Comparison of ENCODE assay signal across 28 cellular contexts in the genomic region with DNA sequence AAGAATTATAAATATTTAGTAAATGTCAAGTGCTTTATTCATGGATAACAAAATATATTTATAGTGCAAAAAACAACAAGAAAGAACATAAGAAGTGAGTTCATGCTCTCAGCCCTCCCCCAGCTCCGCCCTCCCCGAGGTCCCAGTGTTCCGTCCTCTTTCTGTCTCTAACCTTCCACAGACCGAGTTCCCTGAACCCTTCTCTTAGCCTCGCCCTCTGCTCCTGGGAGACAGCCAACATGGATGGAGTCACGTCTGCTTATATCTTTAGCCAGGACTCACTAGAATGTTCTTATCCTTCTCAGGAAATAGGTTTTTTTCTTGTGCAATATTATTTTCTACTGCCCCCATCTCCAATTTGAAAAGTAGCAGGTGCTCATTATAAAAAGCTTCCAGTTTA. TPM values are rescaled to one million over a fixed set of nuclear protein-coding genes. Genes with fewer than 3 reads are reported as not detected.
DNase-seq lines count a peak whose midpoint lies in the region; ATAC-seq, FAIRE-seq and TF ChIP-seq lines count a peak whose summit lies in the region.
"Had no signal": no experiment of that assay in that cellular context is flagged by ENCODE, and none has a peak within 500 bp of the region (broad histone marks: within the 10 kb centered on the region; RNA-seq: fewer than 3 reads in every experiment).

No MANE protein-coding gene starts in this region.

- H3K4me1 ChIP-seq in adrenal gland (replicated peaks in 1 of 2): no peaks in the 10 kb centered on the region
- H3K4me1 ChIP-seq in small intestine (ENCODE audit: control insufficient read depth in 2 of 2, insufficient read depth in 1 of 2, low read depth in 1 of 2, low read length in 1 of 2): no peaks in the 10 kb centered on the region
- H3K4me1 ChIP-seq in neuronal stem cell (ENCODE audit: control insufficient read depth in 2 of 2, insufficient read depth in 1 of 2, low read depth in 1 of 2, low read length in 2 of 2): no peaks in the 10 kb centered on the region
- H3K4me1 ChIP-seq in sigmoid colon: no peaks in the 10 kb centered on the region
- H3K4me1 ChIP-seq: prostate gland had no signal

- H3K23ac ChIP-seq in neuronal stem cell (ENCODE audit: low read depth, low read length, poor library complexity): no peak overlapping the region

- H2BK5ac ChIP-seq in neuronal stem cell (ENCODE audit: low read length): no peak overlapping the region

- no peaks in the 10 kb centered on the region for H3K9me3 ChIP-seq in adrenal gland (replicated peaks in 1 of 3)
- H3K9me3 ChIP-seq in small intestine (ENCODE audit: control insufficient read depth, low read depth): no peaks in the 10 kb centered on the region
- no peaks in the 10 kb centered on the region for H3K9me3 ChIP-seq in neuronal stem cell (replicated peaks in 1 of 2; ENCODE audit: control insufficient read depth in 2 of 2, insufficient read depth in 1 of 2, low read depth in 1 of 2, low read length in 2 of 2)
- no peaks in the 10 kb centered on the region for H3K9me3 ChIP-seq in sigmoid colon
- H3K9me3 ChIP-seq: prostate gland had no signal

- H3K4me3 ChIP-seq in adrenal gland: no peak overlapping the region
- no peak overlapping the region for H3K4me3 ChIP-seq in fibroblast of pulmonary artery (replicated peaks; ENCODE audit: low read depth, low read length)
- H3K4me3 ChIP-seq in small intestine (ENCODE audit: low read depth in 1 of 2, low read length in 2 of 2): no peak overlapping the region
- H3K4me3 ChIP-seq in neuronal stem cell (ENCODE audit: low read length in 2 of 2): no peak overlapping the region
- no peak overlapping the region for H3K4me3 ChIP-seq in sigmoid colon
- H3K4me3 ChIP-seq: prostate gland had no signal

- no peak overlapping the region for H2BK120ac ChIP-seq in neuronal stem cell (ENCODE audit: low read depth, low read length)

- no peak overlapping the region for H3K4ac ChIP-seq in neuronal stem cell (ENCODE audit: low read length)

- H2BK15ac ChIP-seq in neuronal stem cell (ENCODE audit: low read length): no peak overlapping the region

- no peak overlapping the region for H2BK12ac ChIP-seq in neuronal stem cell (ENCODE audit: low read length)

- DNase-seq in adrenal gland (peak in 6 of 7 donors; percentile 29 to 54 (median 32)), fibroblast of pulmonary artery (ENCODE audit: low read depth) (peak; percentile 17), left lobe of liver (ENCODE audit: low spot score) (peak; percentile 70), small intestine (peak; percentile 17), neuronal stem cell (ENCODE audit: low spot score) (no peak), NCI-H446 treated with DMSO at 0.1 percent for 48 hours (lab: John Stamatoyannopoulos, UW) (no peak), sigmoid colon (no peak)
- DNase-seq: activated CD4-positive, alpha-beta T cell treated with anti-CD3 and anti-CD28 coated beads for 48 hours; activated naive CD4-positive, alpha-beta T cell treated with Interleukin-2 at 50 U/mL for 16 hours; activated T-cell treated with anti-CD3 and anti-CD28 coated beads, Interleukin-2, amount 50 U/mL, for 24 hours; amygdala; Calu3; central memory CD4-positive, alpha-beta T cell; H7; MV-4-11; NCI-H2171 treated with DMSO at 0.1 percent for 48 hours; NCI-H526; stimulated activated CD4-positive, alpha-beta T cell treated with anti-CD3 and anti-CD28 coated beads, Interleukin-2, amount 100 ng/mL, for 48 hours had no signal

- no peak overlapping the region for H3K18ac ChIP-seq in neuronal stem cell (ENCODE audit: low read length)

- TF ChIP-seq EP300 in sigmoid colon (IDR thresholded peaks at IDR 0.05): no peak

- no peaks in the 10 kb centered on the region for H3K79me1 ChIP-seq in neuronal stem cell (ENCODE audit: low read depth, low read length)

- FAIRE-seq in small intestine (lab: Jason Lieb, UNC): no peak
- FAIRE-seq: endothelial cell of umbilical vein, GM12891 had no signal

- H3K27ac ChIP-seq in adrenal gland (no peak overlapping the region), small intestine (ENCODE audit: low read depth in 1 of 2, low read length in 1 of 2) (no peak overlapping the region), neuronal stem cell (replicated peaks; ENCODE audit: low read length) (no peak overlapping the region), sigmoid colon (no peak overlapping the region)
- H3K27ac ChIP-seq: C4-2B, KMS-11, prostate gland had no signal

- no peak overlapping the region for H3K4me2 ChIP-seq in neuronal stem cell (ENCODE audit: insufficient read depth, low read length, poor library complexity, severe bottlenecking)
- H3K4me2 ChIP-seq: KMS-11 had no signal

- peak; percentile 89 for ATAC-seq in left lobe of liver
- ATAC-seq: stimulated activated effector memory CD8-positive, alpha-beta T cell treated with anti-CD3 and anti-CD28 coated beads, Interleukin-12 subunit alpha, Interleukin-12 subunit beta, amount 100 ng/mL, for 72 hours had no signal

- no peak overlapping the region for H2AFZ ChIP-seq in neuronal stem cell (ENCODE audit: low read length)

- no peak overlapping the region for H3K14ac ChIP-seq in neuronal stem cell (ENCODE audit: low read length)

- H3K27me3 ChIP-seq in adrenal gland (no peaks in the 10 kb centered on the region), small intestine (ENCODE audit: control insufficient read depth in 2 of 2, insufficient read depth in 2 of 2, low read length in 2 of 2) (peaks cover 0 to 3% of the 10 kb centered on the region in 2 donors), neuronal stem cell (ENCODE audit: control insufficient read depth in 3 of 3, insufficient read depth in 3 of 3, low read depth in 1 of 3, low read length in 3 of 3) (peaks cover 0 to 5% (median 0%) of the 10 kb centered on the region in 3 experiments), sigmoid colon (peaks cover 0 to 14% (median 0%) of the 10 kb centered on the region in 3 donors)

- TF ChIP-seq POLR2A in adrenal gland (IDR thresholded peaks at IDR 0.05) (no peak), sigmoid colon (IDR thresholded peaks at IDR 0.05) (no peak)

- no peak overlapping the region for H2AK5ac ChIP-seq in neuronal stem cell (ENCODE audit: low read depth, low read length)

- no peak overlapping the region for H3K9ac ChIP-seq in neuronal stem cell (ENCODE audit: low read depth, low read length, poor library complexity)
- H3K9ac ChIP-seq: KMS-11 had no signal

- no peak overlapping the region for H4K91ac ChIP-seq in neuronal stem cell (ENCODE audit: low read depth, low read length, poor library complexity)

- H3K36me3 ChIP-seq in adrenal gland (replicated peaks in 1 of 2) (no peaks in the 10 kb centered on the region), small intestine (ENCODE audit: control insufficient read depth in 2 of 2, insufficient read depth in 2 of 2, low read length in 2 of 2) (no peaks in the 10 kb centered on the region), neuronal stem cell (replicated peaks in 1 of 2; ENCODE audit: control insufficient read depth in 2 of 2, insufficient read depth in 2 of 2, low read length in 2 of 2) (no peaks in the 10 kb centered on the region), sigmoid colon (no peaks in the 10 kb centered on the region)
- H3K36me3 ChIP-seq: prostate gland had no signal

- 31 to 45% (median 37%) methylated on average over 6 of the region's 6 CpGs for whole genome bisulfite sequencing in adrenal gland, 4 donors
- WGBS in small intestine, 3 donors: 16 to 36% (median 25%) methylated on average over 6 of the region's 6 CpGs
- no CpG with 5 or more reads among the region's 6 CpGs for WGBS in neuronal stem cell (ENCODE audit: extremely low coverage in 2 of 2, insufficient read length in 2 of 2, insufficient replicate concordance in 1 of 2), 2 donors
- 8 to 48% methylated on average over 6 of the region's 6 CpGs for WGBS in sigmoid colon, 2 donors

- no peak for TF ChIP-seq CTCF in adrenal gland (IDR thresholded peaks at IDR 0.05)
- TF ChIP-seq CTCF in fibroblast of pulmonary artery (IDR thresholded peaks at IDR 0.05; ENCODE audit: low read length, missing control alignments): no peak
- TF ChIP-seq CTCF in sigmoid colon (IDR thresholded peaks at IDR 0.05): no peak

- intact Hi-C loops in adrenal gland (cut with DNase I): no loop called here
- intact Hi-C loops in sigmoid colon (cut with DNase I): no loop called here

- H4K8ac ChIP-seq in neuronal stem cell (ENCODE audit: low read depth, low read length): no peak overlapping the region

RNA-seq across cellular contexts. Expression of a gene that starts 40.1 kb away (rescaled TPM):
- total RNA-seq in adrenal gland (not detected), left lobe of liver (not detected), sigmoid colon (not detected)
- polyA plus RNA-seq in adrenal gland (not detected), small intestine (not detected), sigmoid colon (not detected)
- not detected for polyA plus RNA-seq in neuronal stem cell (2013, experiment 1 of 2)
- polyA plus RNA-seq in neuronal stem cell (2013, experiment 2 of 2): not detected
- total RNA-seq: activated CD8-positive, alpha-beta memory T cell treated with anti-CD3 and anti-CD28 coated beads for 36 hours; Calu3; dermis microvascular lymphatic vessel endothelial cell; endothelial cell of umbilical vein; H7; prostate gland; temporal lobe had no signal
- polyA plus RNA-seq: endothelial cell of umbilical vein, neural cell had no signal

Comparison
In these comparisons a context has a peak if more than half of its experiments do, and no peak if none do; other contexts are left out.
1. DNase-seq: peak in adrenal gland (6 of 7), fibroblast of pulmonary artery (single experiment), left lobe of liver (single experiment) and small intestine (single experiment); none in neuronal stem cell (single experiment), NCI-H446 treated with DMSO at 0.1 percent for 48 hours (single experiment) and sigmoid colon (single experiment).